In the genomic region with DNA sequence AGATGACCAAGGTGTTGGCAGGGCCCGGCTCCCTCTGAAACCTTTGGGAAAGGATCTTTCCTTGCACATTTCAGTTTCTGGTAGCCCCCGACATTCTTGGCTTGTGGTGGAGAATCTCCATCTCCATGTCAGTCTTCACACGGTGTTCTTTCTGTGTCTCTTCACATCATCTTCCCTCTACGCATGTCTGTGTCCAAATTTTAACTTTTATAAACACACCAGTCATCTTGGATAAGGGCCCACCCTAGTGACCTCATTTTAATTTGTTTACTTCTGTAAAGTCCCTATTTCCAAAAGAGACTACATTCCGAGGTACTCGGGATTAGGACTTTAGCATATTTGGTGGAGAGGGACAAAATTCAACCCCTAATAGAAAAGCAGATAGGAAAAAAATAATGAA, we compare ENCODE assay signal across 19 cellular contexts.
"Had no signal": no experiment of that assay in that cellular context is flagged by ENCODE, and none has a peak within 500 bp of the region (broad histone marks: within the 10 kb centered on the region; RNA-seq: fewer than 3 reads in every experiment).

No MANE protein-coding gene starts in this region.

- H3K9me3 Mint-ChIP-seq: activated B cell treated with CpG ODN at 0.5 μM for 24 hours; activated CD4-positive, alpha-beta memory T cell treated with anti-CD3 and anti-CD28 coated beads for 36 hours; central memory CD8-positive, alpha-beta T cell; nephron; T-helper 2 cell treated with Interferon-gamma antibody and Interleukin-4, amounts not matched to agents 5 μg/mL and 100 μg/mL, for 36 hours; type B pancreatic cell had no signal

- H3K27me3 ChIP-seq: brain microvascular endothelial cell, colonic mucosa, testis had no signal

- H3K36me3 ChIP-seq: brain microvascular endothelial cell, colonic mucosa had no signal

- H3K27ac Mint-ChIP-seq: activated B cell treated with CpG ODN at 0.5 μM for 24 hours; activated CD4-positive, alpha-beta memory T cell treated with anti-CD3 and anti-CD28 coated beads for 36 hours; activated CD8-positive, alpha-beta memory T cell treated with anti-CD3 and anti-CD28 coated beads, Interleukin-2, amount 10 ng/mL, durations not matched to agents 7 days and 5 days; T-helper 2 cell treated with Interferon-gamma antibody and Interleukin-4, amounts not matched to agents 5 μg/mL and 100 μg/mL, for 36 hours; type B pancreatic cell had no signal

- H3K9me3 ChIP-seq: colonic mucosa, SK-N-SH, testis had no signal

- H3K36me3 Mint-ChIP-seq: activated CD4-positive, alpha-beta memory T cell treated with anti-CD3 and anti-CD28 coated beads for 36 hours; activated CD8-positive, alpha-beta memory T cell treated with anti-CD3 and anti-CD28 coated beads, Interleukin-2, amount 10 ng/mL, durations not matched to agents 7 days and 5 days had no signal

- H3K4me3 Mint-ChIP-seq: activated B cell treated with CpG ODN at 0.5 μM for 24 hours; activated CD4-positive, alpha-beta memory T cell treated with anti-CD3 and anti-CD28 coated beads for 36 hours; activated CD8-positive, alpha-beta memory T cell treated with anti-CD3 and anti-CD28 coated beads, Interleukin-2, amount 10 ng/mL, durations not matched to agents 7 days and 5 days; central memory CD8-positive, alpha-beta T cell; nephron; T-helper 2 cell treated with Interferon-gamma antibody and Interleukin-4, amounts not matched to agents 5 μg/mL and 100 μg/mL, for 36 hours; type B pancreatic cell had no signal

- H3K27me3 Mint-ChIP-seq: type B pancreatic cell had no signal

- H3K27ac ChIP-seq: brain microvascular endothelial cell, colonic mucosa, testis had no signal

- ATAC-seq: activated CD8-positive, alpha-beta memory T cell treated with anti-CD3 and anti-CD28 coated beads, Interleukin-2, amount 10 ng/mL, durations not matched to agents 7 days and 5 days had no signal

- DNase-seq: activated B cell treated with CpG ODN at 0.5 μM for 24 hours; activated CD4-positive, alpha-beta memory T cell treated with anti-CD3 and anti-CD28 coated beads for 36 hours; activated CD4-positive, alpha-beta T cell treated with anti-CD3 and anti-CD28 coated beads for 4 hours; activated CD8-positive, alpha-beta memory T cell treated with anti-CD3 and anti-CD28 coated beads, Interleukin-2, amount 10 ng/mL, durations not matched to agents 7 days and 5 days; activated naive CD4-positive, alpha-beta T cell; anterior cingulate cortex; brain microvascular endothelial cell; colonic mucosa; nucleus accumbens; retina; SK-N-SH; small intestine; stimulated activated CD4-positive, alpha-beta T cell treated with anti-CD3 and anti-CD28 coated beads, Interleukin-15, amount 100 ng/mL, for 24 hours; stimulated activated CD4-positive, alpha-beta T cell treated with anti-CD3 and anti-CD28 coated beads, Interleukin-2, amount 100 ng/mL, for 48 hours; testis had no signal

- H3K4me3 ChIP-seq: colonic mucosa, testis had no signal

- H3K4me1 ChIP-seq: colonic mucosa, testis had no signal

- H3K4me1 Mint-ChIP-seq: activated CD8-positive, alpha-beta memory T cell treated with anti-CD3 and anti-CD28 coated beads, Interleukin-2, amount 10 ng/mL, durations not matched to agents 7 days and 5 days; central memory CD8-positive, alpha-beta T cell had no signal
